11 cellular contexts compared by ENCODE assay signal in genomic region chr3:174438501-174439156, GRCh38.
A peak's percentile ranks its signal among the peaks of the same experiment; 100 is the strongest.
DNase-seq lines count a peak whose midpoint lies in the region; ATAC-seq, FAIRE-seq and TF ChIP-seq lines count a peak whose summit lies in the region.
"Had no signal": no experiment of that assay in that cellular context is flagged by ENCODE, and none has a peak within 500 bp of the region (broad histone marks: within the 10 kb centered on the region; RNA-seq: fewer than 3 reads in every experiment).

No MANE protein-coding gene starts in this region.

- H3K27me3 ChIP-seq in astrocyte (ENCODE audit: insufficient read depth, low read length): no peaks in the 10 kb centered on the region
- no peaks in the 10 kb centered on the region for H3K27me3 ChIP-seq in small intestine (ENCODE audit: control insufficient read depth in 2 of 2, insufficient read depth in 2 of 2, low read length in 2 of 2)
- H3K27me3 ChIP-seq in A673 (replicated peaks; ENCODE audit: insufficient read depth, low read depth, low read length, poor library complexity): no peaks in the 10 kb centered on the region

- H4K20me1 ChIP-seq in astrocyte (ENCODE audit: insufficient read depth, low read length): no peaks in the 10 kb centered on the region

- peak overlapping the region; percentile 50 for H2AFZ ChIP-seq in astrocyte (ENCODE audit: low read depth, low read length)

- H3K36me3 ChIP-seq in HEK293 (ENCODE audit: control insufficient read depth in 2 of 2, insufficient read depth in 1 of 2, low read length in 2 of 2): no peaks in the 10 kb centered on the region
- no peaks in the 10 kb centered on the region for H3K36me3 ChIP-seq in astrocyte (ENCODE audit: insufficient read depth, low read length)
- no peaks in the 10 kb centered on the region for H3K36me3 ChIP-seq in small intestine (ENCODE audit: control insufficient read depth in 2 of 2, insufficient read depth in 2 of 2, low read length in 2 of 2)
- no peaks in the 10 kb centered on the region for H3K36me3 ChIP-seq in A673 (ENCODE audit: insufficient read depth, low read length, poor library complexity, severe bottlenecking)

- no peaks in the 10 kb centered on the region for H3K36me3 Mint-ChIP-seq in astrocyte (ENCODE audit: low read depth, unreplicated experiment)
- no peaks in the 10 kb centered on the region for H3K36me3 Mint-ChIP-seq in activated CD4-positive, alpha-beta T cell treated with anti-CD3 and anti-CD28 coated beads, Interleukin-2, amount 10 ng/mL, durations not matched to agents 7 days and 5 days (ENCODE audit: low read depth)
- H3K36me3 Mint-ChIP-seq: IgD-negative memory B cell had no signal

- H3K27ac ChIP-seq in HEK293 (ENCODE audit: extremely low read depth, low read depth, low read length) (no peak overlapping the region), astrocyte (ENCODE audit: low read depth, low read length) (peak overlapping the region; percentile 95), small intestine (ENCODE audit: low read depth in 1 of 2, low read length in 1 of 2) (no peak overlapping the region), A673 (ENCODE audit: low read depth, low read length, poor library complexity, severe bottlenecking) (no peak overlapping the region)

- CTCF ChIA-PET in HEK293 (lab: Yijun Ruan, JAX) (interaction anchor here (1.0 kb wide), 1 partner anchor 8 kb away, joined by 3 read pairs; no protein-coding TSS in a partner anchor), A673 (lab: Charles Lee) (no interaction called here)
- CTCF ChIA-PET in activated CD4-positive, alpha-beta T cell treated with anti-CD3 and anti-CD28 coated beads, Interleukin-2, amount 10 ng/mL, durations not matched to agents 7 days and 5 days (lab: Charles Lee): no interaction called here

- no TSS peak for BruUV-seq in A673 (replicated peaks; lab: Mats Ljungman, UMichigan)

- POLR2A ChIA-PET in HEK293 (lab: Yijun Ruan, JAX): no interaction called here
- POLR2A ChIA-PET in activated CD4-positive, alpha-beta T cell treated with anti-CD3 and anti-CD28 coated beads, Interleukin-2, amount 10 ng/mL, durations not matched to agents 7 days and 5 days (lab: Charles Lee): no interaction called here
- POLR2A ChIA-PET in A673 (lab: Charles Lee; ENCODE audit: low non-redundant PET): interaction anchor here (0.5 kb wide), 1 partner anchor 56 kb away, joined by 4 read pairs; no protein-coding TSS in a partner anchor

- H3K9me3 Mint-ChIP-seq in astrocyte (ENCODE audit: unreplicated experiment): no peaks in the 10 kb centered on the region
- H3K9me3 Mint-ChIP-seq in activated CD4-positive, alpha-beta T cell treated with anti-CD3 and anti-CD28 coated beads, Interleukin-2, amount 10 ng/mL, durations not matched to agents 7 days and 5 days: no peaks in the 10 kb centered on the region
- H3K9me3 Mint-ChIP-seq: activated T-cell treated with anti-CD3 and anti-CD28 coated beads, Interleukin-2, amount 50 U/mL, for 4 hours had no signal

- no peak for DNase-seq in astrocyte (ENCODE audit: low read depth)
- DNase-seq in left colon: no peak
- DNase-seq in small intestine: peak; percentile 35
- no peak for DNase-seq in activated CD4-positive, alpha-beta T cell treated with anti-CD3 and anti-CD28 coated beads, Interleukin-2, amount 10 ng/mL, durations not matched to agents 7 days and 5 days
- no peak for DNase-seq in GM19240 (ENCODE audit: insufficient read length, low spot score)
- no peak for DNase-seq in A673 (ENCODE audit: low spot score)
- DNase-seq: activated T-cell treated with anti-CD3 and anti-CD28 coated beads, Interleukin-2, amount 50 U/mL, for 4 hours; stimulated activated CD4-positive, alpha-beta T cell treated with anti-CD3 and anti-CD28 coated beads, Interleukin-2, amount 100 ng/mL, for 48 hours had no signal

- H3K4me3 ChIP-seq in HEK293 (ENCODE audit: low read depth, low read length): no peak overlapping the region
- H3K4me3 ChIP-seq in astrocyte (ENCODE audit: insufficient read depth, low read depth, low read length): peak overlapping the region; percentile 92
- no peak overlapping the region for H3K4me3 ChIP-seq in small intestine (ENCODE audit: low read depth in 1 of 2, low read length in 2 of 2)
- H3K4me3 ChIP-seq in A673 (ENCODE audit: low read depth, low read length, poor library complexity, severe bottlenecking): no peak overlapping the region

- 31 to 46% (median 41%) methylated on average over 5 of the region's 5 CpGs for WGBS in small intestine, 3 donors

- intact Hi-C loops in left colon (cut with DNase I, micrococcal nuclease): no loop called here
- intact Hi-C loops in A673 (cut with micrococcal nuclease; ENCODE audit: unreplicated experiment): no loop called here

- TF ChIP-seq CTCF in HEK293 (tag by site-specific recombination; IDR thresholded peaks at IDR 0.05) (no peak), astrocyte (IDR thresholded peaks at IDR 0.05; ENCODE audit: insufficient read depth, low read depth, low read length) (no peak), A673 (conservative IDR thresholded peaks at IDR 0.05; ENCODE audit: low read depth, low read length) (no peak)

- H3K4me1 Mint-ChIP-seq in astrocyte (ENCODE audit: low read depth, unreplicated experiment): peaks cover 19% of the 10 kb centered on the region
- peaks cover 10% of the 10 kb centered on the region for H3K4me1 Mint-ChIP-seq in activated CD4-positive, alpha-beta T cell treated with anti-CD3 and anti-CD28 coated beads, Interleukin-2, amount 10 ng/mL, durations not matched to agents 7 days and 5 days

- ATAC-seq in left colon (peak; percentile 38), GM18867 (IDR thresholded peaks at IDR 0.05; ENCODE audit: unreplicated experiment) (no peak)
- ATAC-seq: activated T-cell treated with anti-CD3 and anti-CD28 coated beads, Interleukin-2, amount 50 U/mL, for 4 hours had no signal

- no peak overlapping the region for H3K4me3 Mint-ChIP-seq in astrocyte (ENCODE audit: unreplicated experiment)
- no peak overlapping the region for H3K4me3 Mint-ChIP-seq in activated CD4-positive, alpha-beta T cell treated with anti-CD3 and anti-CD28 coated beads, Interleukin-2, amount 10 ng/mL, durations not matched to agents 7 days and 5 days
- H3K4me3 Mint-ChIP-seq: activated T-cell treated with anti-CD3 and anti-CD28 coated beads, Interleukin-2, amount 50 U/mL, for 4 hours; IgD-negative memory B cell had no signal

- peak overlapping the region; percentile 91 for H3K4me2 ChIP-seq in astrocyte (ENCODE audit: low read length)

- no peaks in the 10 kb centered on the region for H3K27me3 Mint-ChIP-seq in astrocyte (ENCODE audit: low read depth, unreplicated experiment)
- peaks cover 35% of the 10 kb centered on the region for H3K27me3 Mint-ChIP-seq in activated CD4-positive, alpha-beta T cell treated with anti-CD3 and anti-CD28 coated beads, Interleukin-2, amount 10 ng/mL, durations not matched to agents 7 days and 5 days

- FAIRE-seq in astrocyte (lab: Jason Lieb, UNC): peak; percentile 50
- no peak for FAIRE-seq in small intestine (lab: Jason Lieb, UNC)

- H3K9me3 ChIP-seq in HEK293 (ENCODE audit: control insufficient read depth, insufficient read depth, low read depth, low read length): no peaks in the 10 kb centered on the region
- H3K9me3 ChIP-seq in astrocyte (ENCODE audit: insufficient read depth, low read depth, low read length): no peaks in the 10 kb centered on the region
- no peaks in the 10 kb centered on the region for H3K9me3 ChIP-seq in small intestine (ENCODE audit: control insufficient read depth, low read depth)
- H3K9me3 ChIP-seq in A673 (ENCODE audit: low read depth, low read length, poor library complexity, severe bottlenecking): no peaks in the 10 kb centered on the region

- peak overlapping the region; percentile 99 for H3K27ac Mint-ChIP-seq in astrocyte (ENCODE audit: unreplicated experiment)
- H3K27ac Mint-ChIP-seq in activated CD4-positive, alpha-beta T cell treated with anti-CD3 and anti-CD28 coated beads, Interleukin-2, amount 10 ng/mL, durations not matched to agents 7 days and 5 days: no peak overlapping the region
- H3K27ac Mint-ChIP-seq: IgD-negative memory B cell had no signal

- H3K4me1 ChIP-seq in HEK293 (ENCODE audit: control insufficient read depth, insufficient read depth, low read length) (no peaks in the 10 kb centered on the region), astrocyte (ENCODE audit: insufficient read depth, low read length) (peaks cover 8% of the 10 kb centered on the region), small intestine (ENCODE audit: control insufficient read depth in 2 of 2, insufficient read depth in 1 of 2, low read depth in 1 of 2, low read length in 1 of 2) (no peaks in the 10 kb centered on the region), A673 (ENCODE audit: insufficient read depth, low read length, poor library complexity, severe bottlenecking) (peaks cover 15% of the 10 kb centered on the region)

- peak overlapping the region; percentile 91 for H3K9ac ChIP-seq in astrocyte (ENCODE audit: low read length)

- peaks cover 12% of the 10 kb centered on the region for H3K79me2 ChIP-seq in astrocyte (ENCODE audit: insufficient read depth, low read length)

TF ChIP-seq in HEK293, 187 proteins besides CTCF, POLR2A, EP300 and RAD21:
- TF ChIP-seq ZNF19 (tag by site-specific recombination; IDR thresholded peaks at IDR 0.05; ENCODE audit: low read depth): no peak
- no peak for TF ChIP-seq SCRT2 (tag by site-specific recombination; IDR thresholded peaks at IDR 0.05)
- peak; percentile 44; the same call in 1 of the 2 replicates for TF ChIP-seq TCF7L2 (IDR thresholded peaks at IDR 0.05; ENCODE audit: borderline replicate concordance, low read depth, low read length)
